In genomic region chr3:14946749-14947104, GRCh38 we compare ENCODE assay signal across 8 cellular contexts. TPM values are rescaled to one million over a fixed set of nuclear protein-coding genes. Genes with fewer than 3 reads are reported as not detected.
DNase-seq lines count a peak whose midpoint lies in the region; ATAC-seq, FAIRE-seq and TF ChIP-seq lines count a peak whose summit lies in the region.

No MANE protein-coding gene starts in this region.

- TF ChIP-seq CTCF in kidney (IDR thresholded peaks at IDR 0.05; ENCODE audit: borderline replicate concordance, extremely low read depth, insufficient read depth) (no peak), suprapubic skin (IDR thresholded peaks at IDR 0.05) (no peak)

- H3K4me3 ChIP-seq in kidney (ENCODE audit: low read length in 2 of 2) = peak overlapping the region; percentile 87 to 88
- H3K4me3 ChIP-seq in suprapubic skin = peak overlapping the region; percentile 97

- peak overlapping the region; percentile 93 for H3K4me3 Mint-ChIP-seq in T-helper 1 cell treated with Interleukin-12 subunit alpha and Interleukin-12 subunit beta and Interleukin-4 antibody, amounts not matched to agents 30 μg/mL and 1 μg/mL, for 36 hours
- H3K4me3 Mint-ChIP-seq in activated naive CD8-positive, alpha-beta T cell treated with anti-CD3 and anti-CD28 coated beads for 36 hours = peak overlapping the region; percentile 95

- peaks cover 23 to 25% of the 10 kb centered on the region in 2 donors for H3K4me1 ChIP-seq in kidney (ENCODE audit: control insufficient read depth in 1 of 2, insufficient read depth in 1 of 2, low read depth in 1 of 2, low read length in 2 of 2)
- peaks cover 42% of the 10 kb centered on the region for H3K4me1 ChIP-seq in suprapubic skin

- H3K9me3 Mint-ChIP-seq in T-helper 1 cell treated with Interleukin-12 subunit alpha and Interleukin-12 subunit beta and Interleukin-4 antibody, amounts not matched to agents 30 μg/mL and 1 μg/mL, for 36 hours = no peaks in the 10 kb centered on the region
- no peaks in the 10 kb centered on the region for H3K9me3 Mint-ChIP-seq in activated naive CD8-positive, alpha-beta T cell treated with anti-CD3 and anti-CD28 coated beads for 36 hours

- peaks cover 30% of the 10 kb centered on the region for H3K36me3 Mint-ChIP-seq in T-helper 1 cell treated with Interleukin-12 subunit alpha and Interleukin-12 subunit beta and Interleukin-4 antibody, amounts not matched to agents 30 μg/mL and 1 μg/mL, for 36 hours (ENCODE audit: low read depth)
- peaks cover 44% of the 10 kb centered on the region for H3K36me3 Mint-ChIP-seq in activated naive CD8-positive, alpha-beta T cell treated with anti-CD3 and anti-CD28 coated beads for 36 hours

- no peaks in the 10 kb centered on the region for H3K27me3 Mint-ChIP-seq in T-helper 1 cell treated with Interleukin-12 subunit alpha and Interleukin-12 subunit beta and Interleukin-4 antibody, amounts not matched to agents 30 μg/mL and 1 μg/mL, for 36 hours (ENCODE audit: low read depth)
- H3K27me3 Mint-ChIP-seq in activated naive CD8-positive, alpha-beta T cell treated with anti-CD3 and anti-CD28 coated beads for 36 hours = no peaks in the 10 kb centered on the region

- H3K36me3 ChIP-seq in kidney (ENCODE audit: control insufficient read depth in 1 of 2, insufficient read depth in 2 of 2, low read length in 2 of 2) (peaks cover 6 to 14% of the 10 kb centered on the region in 2 donors), suprapubic skin (peaks cover 25% of the 10 kb centered on the region)

- H3K27me3 ChIP-seq in suprapubic skin = no peaks in the 10 kb centered on the region

- no peak for TF ChIP-seq EP300 in suprapubic skin (IDR thresholded peaks at IDR 0.05)

- H3K27ac Mint-ChIP-seq in T-helper 1 cell treated with Interleukin-12 subunit alpha and Interleukin-12 subunit beta and Interleukin-4 antibody, amounts not matched to agents 30 μg/mL and 1 μg/mL, for 36 hours = peak overlapping the region; percentile 93
- peak overlapping the region; percentile 91 for H3K27ac Mint-ChIP-seq in activated naive CD8-positive, alpha-beta T cell treated with anti-CD3 and anti-CD28 coated beads for 36 hours

- no peak for DNase-seq in T-helper 1 cell
- no peak for DNase-seq in activated naive CD8-positive, alpha-beta T cell treated with anti-CD3 and anti-CD28 coated beads for 36 hours
- DNase-seq in kidney = no peak
- DNase-seq in suprapubic skin (ENCODE audit: low spot score in 2 of 2) = no peak
- DNase-seq in SW480 (ENCODE audit: low spot score) = no peak

- H3K9me3 ChIP-seq in kidney (ENCODE audit: control insufficient read depth in 1 of 2, low read length in 2 of 2) = no peaks in the 10 kb centered on the region
- H3K9me3 ChIP-seq in suprapubic skin = no peaks in the 10 kb centered on the region

- intact Hi-C loops in kidney (cut with DNase I) = no loop called here

- H3K9ac ChIP-seq in kidney (ENCODE audit: low read length in 2 of 2) = peak overlapping the region; percentile 86 to 92

- H3K27ac ChIP-seq in kidney (ENCODE audit: low read depth in 2 of 2, low read length in 2 of 2) (peak overlapping the region; percentile 99), suprapubic skin (peak overlapping the region; percentile 100)

- no peak for FAIRE-seq in kidney (lab: Jason Lieb, UNC)

- ATAC-seq in GM18520 (IDR thresholded peaks at IDR 0.05; ENCODE audit: unreplicated experiment) = no peak
- no peak for ATAC-seq in HG03045 (IDR thresholded peaks at IDR 0.05; ENCODE audit: unreplicated experiment)

- no peak for TF ChIP-seq POLR2A in suprapubic skin (IDR thresholded peaks at IDR 0.05)

- peaks cover 25% of the 10 kb centered on the region for H3K4me1 Mint-ChIP-seq in T-helper 1 cell treated with Interleukin-12 subunit alpha and Interleukin-12 subunit beta and Interleukin-4 antibody, amounts not matched to agents 30 μg/mL and 1 μg/mL, for 36 hours (ENCODE audit: low read depth)
- H3K4me1 Mint-ChIP-seq in activated naive CD8-positive, alpha-beta T cell treated with anti-CD3 and anti-CD28 coated beads for 36 hours = peaks cover 35% of the 10 kb centered on the region

- WGBS in suprapubic skin = under 1% methylated on average over 8 of the region's 8 CpGs

RNA-seq across cellular contexts. Expression of gene NR2C2, which starts 0.7 kb away (rescaled TPM):
- total RNA-seq in activated naive CD8-positive, alpha-beta T cell treated with anti-CD3 and anti-CD28 coated beads for 36 hours = 10 to 100 TPM; 39.1 to 43.1 TPM
- total RNA-seq in kidney (43.6 TPM), suprapubic skin (10 to 100 TPM; 33.3 to 91.6 (median 51.5) TPM)
- 3.5 TPM for polyA plus RNA-seq in kidney (ENCODE audit: insufficient read depth, low read depth, low replicate concordance)
